In genomic region chr1:94989398-94989797, GRCh38 we compare ENCODE assay signal across 22 cellular contexts.
DNase-seq lines count a peak whose midpoint lies in the region; ATAC-seq, FAIRE-seq and TF ChIP-seq lines count a peak whose summit lies in the region.
"Had no signal": no experiment of that assay in that cellular context is flagged by ENCODE, and none has a peak within 500 bp of the region (broad histone marks: within the 10 kb centered on the region; RNA-seq: fewer than 3 reads in every experiment).

No MANE protein-coding gene starts in this region.

- no peaks in the 10 kb centered on the region for H3K9me3 Mint-ChIP-seq in neural progenitor cell
- H3K9me3 Mint-ChIP-seq: activated CD4-positive, alpha-beta memory T cell treated with anti-CD3 and anti-CD28 coated beads, Interleukin-2, amount 10 ng/mL, durations not matched to agents 7 days and 5 days; IgD-negative memory B cell had no signal

- TF ChIP-seq EP300 in HepG2 (IDR thresholded peaks at IDR 0.05; ENCODE audit: low read depth in 2 of 2, low read length in 2 of 2) = no peak
- no peak for TF ChIP-seq EP300 in HepG2 (CRISPR knock-in tag; IDR thresholded peaks at IDR 0.05; ENCODE audit: borderline replicate concordance)

- H3K4me1 ChIP-seq in liver (ENCODE audit: control insufficient read depth in 4 of 4, insufficient read depth in 4 of 4, low read length in 3 of 4) (no peaks in the 10 kb centered on the region), HepG2 (ENCODE audit: insufficient read depth, low read length) (peaks cover 47% of the 10 kb centered on the region), heart right ventricle (peaks cover 3 to 47% (median 24%) of the 10 kb centered on the region in 9 donors), neural progenitor cell (peaks cover 14% of the 10 kb centered on the region)

- no peak overlapping the region for H2AFZ ChIP-seq in HepG2 (ENCODE audit: low read length)
- H2AFZ ChIP-seq in neural progenitor cell (replicated peaks) = peak overlapping the region; percentile 5

- TF ChIP-seq RAD21 in liver (IDR thresholded peaks at IDR 0.05) = peak in 1 of 2 donors; percentile 23
- TF ChIP-seq RAD21 in HepG2 (CRISPR knock-in tag; IDR thresholded peaks at IDR 0.05) = no peak

- H3K4me3 Mint-ChIP-seq in neural progenitor cell = no peak overlapping the region
- H3K4me3 Mint-ChIP-seq: activated CD4-positive, alpha-beta memory T cell treated with anti-CD3 and anti-CD28 coated beads, Interleukin-2, amount 10 ng/mL, durations not matched to agents 7 days and 5 days; IgD-negative memory B cell had no signal

- H3K4me3 ChIP-seq in liver (ENCODE audit: low read depth in 1 of 3, low read length in 3 of 3) (no peak overlapping the region), HepG2 (replicated peaks in 1 of 3; ENCODE audit: insufficient read depth in 1 of 3, low read depth in 2 of 3, low read length in 3 of 3) (no peak overlapping the region), heart right ventricle (no peak overlapping the region), neural progenitor cell (no peak overlapping the region)
- H3K4me3 ChIP-seq: tibial nerve had no signal

- peak overlapping the region; percentile 31 for H3K27ac Mint-ChIP-seq in neural progenitor cell
- H3K27ac Mint-ChIP-seq: activated CD4-positive, alpha-beta memory T cell treated with anti-CD3 and anti-CD28 coated beads, Interleukin-2, amount 10 ng/mL, durations not matched to agents 7 days and 5 days; IgD-negative memory B cell had no signal

- no peaks in the 10 kb centered on the region for H3K36me3 Mint-ChIP-seq in neural progenitor cell

- peak overlapping the region in 1 of 2 donors; percentile 21 for H3K27ac ChIP-seq in liver (ENCODE audit: low read depth in 1 of 2, low read length in 2 of 2)
- H3K27ac ChIP-seq in HepG2 (ENCODE audit: extremely low read length, insufficient read depth, low read length) = no peak overlapping the region
- H3K27ac ChIP-seq in heart right ventricle = peak overlapping the region in 6 of 10 donors; percentile 45 to 61 (median 55)
- no peak overlapping the region for H3K27ac ChIP-seq in neural progenitor cell
- H3K27ac ChIP-seq: neutrophil, tibial nerve had no signal

- H3K79me2 ChIP-seq in HepG2 (ENCODE audit: insufficient read depth, low read length) (no peaks in the 10 kb centered on the region), neural progenitor cell (ENCODE audit: low read depth) (no peaks in the 10 kb centered on the region)

- WGBS in liver = 28% methylated on average over 1 of the region's 1 CpG
- WGBS in HepG2 (ENCODE audit: low lambda C conversion rate) = 86% methylated on average over 1 of the region's 1 CpG
- 35 to 47% methylated on average over 1 of the region's 1 CpG for WGBS in heart right ventricle, 2 donors

- peaks cover 16% of the 10 kb centered on the region for H3K4me1 Mint-ChIP-seq in neural progenitor cell
- H3K4me1 Mint-ChIP-seq: activated CD4-positive, alpha-beta memory T cell treated with anti-CD3 and anti-CD28 coated beads, Interleukin-2, amount 10 ng/mL, durations not matched to agents 7 days and 5 days had no signal

- POLR2A ChIA-PET in HepG2 (lab: Yijun Ruan, JAX) = no interaction called here

- no peaks in the 10 kb centered on the region for H3K36me3 ChIP-seq in liver (ENCODE audit: control insufficient read depth in 4 of 4, insufficient read depth in 3 of 4, low read depth in 1 of 4, low read length in 3 of 4)
- H3K36me3 ChIP-seq in HepG2 (replicated peaks in 1 of 2; ENCODE audit: control insufficient read depth in 1 of 2, insufficient read depth in 2 of 2, low read length in 2 of 2) = peaks cover 0 to 1% of the 10 kb centered on the region in 2 experiments; a peak in 1 of 5 replicates
- H3K36me3 ChIP-seq in heart right ventricle = no peaks in the 10 kb centered on the region
- H3K36me3 ChIP-seq in neural progenitor cell = no peaks in the 10 kb centered on the region
- H3K36me3 ChIP-seq: neutrophil, tibial nerve had no signal

- H3K27me3 Mint-ChIP-seq in neural progenitor cell (ENCODE audit: insufficient read depth, low read depth) = no peaks in the 10 kb centered on the region
- H3K27me3 Mint-ChIP-seq: activated CD4-positive, alpha-beta memory T cell treated with anti-CD3 and anti-CD28 coated beads, Interleukin-2, amount 10 ng/mL, durations not matched to agents 7 days and 5 days; IgD-negative memory B cell had no signal

- H3K9ac ChIP-seq in liver (ENCODE audit: low read depth in 1 of 2, low read length in 2 of 2) (no peak overlapping the region), HepG2 (ENCODE audit: insufficient read depth, low read depth, low read length) (no peak overlapping the region), neural progenitor cell (peak overlapping the region; percentile 23)

- no TSS peak for BruUV-seq in HepG2 (replicated peaks; lab: Mats Ljungman, UMichigan)

- CTCF ChIA-PET in HepG2 (lab: Yijun Ruan, JAX; ENCODE audit: low intra/inter-chr PET ratio, low total read pairs) = no interaction called here

- ATAC-seq in HepG2 (no peak), heart right ventricle (peak in 6 of 8 donors; percentile 16 to 42 (median 32)), GM21423 (IDR thresholded peaks at IDR 0.05; ENCODE audit: unreplicated experiment) (no peak), GM19455 (IDR thresholded peaks at IDR 0.05; ENCODE audit: unreplicated experiment) (no peak)
- ATAC-seq: stimulated activated naive CD8-positive, alpha-beta T cell treated with anti-CD3 and anti-CD28 coated beads, Interleukin-15, Interleukin-2, amounts not matched to agents 100 U/mL and 50 U/mL, for 24 hours had no signal

- H3F3A ChIP-seq in neural progenitor cell (ENCODE audit: low read depth) = peaks cover 5% of the 10 kb centered on the region

- DNase-seq in HepG2 (ENCODE audit: low spot score) (no peak), heart right ventricle (peak; percentile 29 to 31), neural progenitor cell (ENCODE audit: low spot score) (no peak), AML-193 (lab: John Stamatoyannopoulos, UW) (no peak), foreskin melanocyte (no peak)
- DNase-seq: activated CD4-positive, alpha-beta memory T cell treated with anti-CD3 and anti-CD28 coated beads, Interleukin-2, amount 10 ng/mL, durations not matched to agents 7 days and 5 days; C1 segment of cervical spinal cord; cortex of kidney; glutamatergic neuron; NCI-H1436; NCI-H526 treated with DMSO at 0.1 percent for 48 hours; stimulated activated CD4-positive, alpha-beta T cell treated with anti-CD3 and anti-CD28 coated beads, Interleukin-4, amount 100 ng/mL, for 4 hours; stimulated activated naive CD8-positive, alpha-beta T cell treated with anti-CD3 and anti-CD28 coated beads, Interleukin-15, Interleukin-2, amounts not matched to agents 100 U/mL and 50 U/mL, for 24 hours; SW 1271 had no signal

- in situ Hi-C loops in HepG2 (cut with HindIII; ENCODE audit: extremely low pct_ligation_motif_present, low pct_unique_long_range_greater_than_20kb) = no loop called here

- H4K20me1 ChIP-seq in HepG2 (ENCODE audit: insufficient read depth, low read length) = no peaks in the 10 kb centered on the region
- H4K20me1 ChIP-seq in neural progenitor cell (ENCODE audit: low read depth) = no peaks in the 10 kb centered on the region

- intact Hi-C loops in HepG2 (cut with micrococcal nuclease; ENCODE audit: unreplicated experiment) = no loop called here
- intact Hi-C loops in heart right ventricle (cut with DNase I) = no loop called here

- H3K4me2 ChIP-seq in HepG2 (ENCODE audit: low read depth, low read length) (no peak overlapping the region), neural progenitor cell (no peak overlapping the region)

- no peaks in the 10 kb centered on the region for H3K9me3 ChIP-seq in liver (ENCODE audit: control insufficient read depth in 4 of 4, low read length in 3 of 4)
- H3K9me3 ChIP-seq in HepG2 (ENCODE audit: low read length) = no peaks in the 10 kb centered on the region
- no peaks in the 10 kb centered on the region for H3K9me3 ChIP-seq in heart right ventricle
- H3K9me3 ChIP-seq in neural progenitor cell (ENCODE audit: low read depth) = no peaks in the 10 kb centered on the region
- H3K9me3 ChIP-seq: neutrophil, tibial nerve had no signal

- TF ChIP-seq POLR2A in HepG2 (IDR thresholded peaks at IDR 0.05; ENCODE audit: insufficient read depth in 1 of 2, low read depth in 2 of 2, low read length in 2 of 2) = no peak

- H3K27me3 ChIP-seq in liver (ENCODE audit: control insufficient read depth in 4 of 4, insufficient read depth in 4 of 4, low read length in 3 of 4) (no peaks in the 10 kb centered on the region), HepG2 (ENCODE audit: control insufficient read depth in 1 of 2, insufficient read depth in 2 of 2, low read length in 2 of 2) (no peaks in the 10 kb centered on the region; a peak in 1 of 5 replicates), heart right ventricle (no peaks in the 10 kb centered on the region), neural progenitor cell (no peaks in the 10 kb centered on the region)
- H3K27me3 ChIP-seq: neutrophil, tibial nerve had no signal

- FAIRE-seq in HepG2 (lab: Jason Lieb, UNC) = no peak
- FAIRE-seq: bronchial epithelial cell, H54 had no signal

- TF ChIP-seq CTCF in liver (IDR thresholded peaks at IDR 0.05; ENCODE audit: low read depth, low read length, missing input control) (no peak), HepG2 (CRISPR knock-in tag; IDR thresholded peaks at IDR 0.05) (no peak), heart right ventricle (IDR thresholded peaks at IDR 0.05) (no peak), neural progenitor cell (IDR thresholded peaks at IDR 0.05) (no peak)

TF ChIP-seq in HepG2, 621 proteins besides CTCF, POLR2A, EP300 and RAD21:
- TF ChIP-seq PBX3 (CRISPR knock-in tag; IDR thresholded peaks at IDR 0.05; ENCODE audit: borderline replicate concordance) (no peak), ATF7 (IDR thresholded peaks at IDR 0.05) (no peak), ATF7 (CRISPR knock-in tag; IDR thresholded peaks at IDR 0.05) (no peak), ZNF296 (CRISPR knock-in tag; conservative IDR thresholded peaks at IDR 0.05) (no peak)

Comparison
In these comparisons a context has a peak if more than half of its experiments do, and no peak if none do; other contexts are left out.
1. H3K27ac ChIP-seq: peak in heart right ventricle (6 of 10); none in HepG2 (single experiment) and neural progenitor cell (single experiment).
2. ATAC-seq: peak in heart right ventricle (6 of 8); none in HepG2 (single experiment), GM21423 (single experiment) and GM19455 (single experiment).
3. DNase-seq: peak in heart right ventricle (2 of 2); none in HepG2 (single experiment), neural progenitor cell (single experiment), AML-193 (0 of 2) and foreskin melanocyte (single experiment).